In genomic region chr20:50292324-50293243, GRCh38 we compare ENCODE assay signal across 8 cellular contexts.
DNase-seq lines count a peak whose midpoint lies in the region; ATAC-seq and TF ChIP-seq lines count a peak whose summit lies in the region.

No MANE protein-coding gene starts in this region.

- ATAC-seq in thoracic aorta (ENCODE audit: insufficient number of reproducible peaks, low FRiP score, low read depth), result peak; percentile 90
- no peak for ATAC-seq in HG03354 (IDR thresholded peaks at IDR 0.05; ENCODE audit: poor library complexity, severe bottlenecking, unreplicated experiment)
- no peak for ATAC-seq in GM21528 (IDR thresholded peaks at IDR 0.05; ENCODE audit: low FRiP score, unreplicated experiment)

- TF ChIP-seq POLR2A in erythroblast (IDR thresholded peaks at IDR 0.05; ENCODE audit: low read length), result no peak

- in situ Hi-C loops in SK-MEL-5 (cut with HindIII; ENCODE audit: low pct_unique_long_range_greater_than_20kb, low sequenced_read_pairs), result no loop called here

- H3K4me3 ChIP-seq in mucosa of rectum (ENCODE audit: low read length in 2 of 2) (no peak overlapping the region), thoracic aorta (no peak overlapping the region)

- peak overlapping the region in 1 of 2 donors; percentile 6 for H3K9ac ChIP-seq in mucosa of rectum (ENCODE audit: low read depth in 1 of 2, low read length in 2 of 2)

- H3K27ac ChIP-seq in mucosa of rectum (ENCODE audit: low read depth in 2 of 2, low read length in 2 of 2) (peak overlapping the region; percentile 55 to 77), thoracic aorta (peak overlapping the region; percentile 62 to 71)

- DNase-seq in DMS53 (lab: John Stamatoyannopoulos, UW) (peak; percentile 71), DMS53 treated with DMSO at 0.1 percent for 48 hours (lab: John Stamatoyannopoulos, UW; ENCODE audit: unreplicated experiment) (no peak), SK-MEL-5 (ENCODE audit: low read depth, low spot score) (peak; percentile 55), erythroblast (lab: John Stamatoyannopoulos, UW) (peak; percentile 98 to 99), thoracic aorta (ENCODE audit: low spot score) (peak; percentile 87)

- H3K36me3 ChIP-seq in mucosa of rectum (ENCODE audit: control insufficient read depth in 2 of 2, insufficient read depth in 2 of 2, low read length in 2 of 2), result no peaks in the 10 kb centered on the region
- H3K36me3 ChIP-seq in thoracic aorta, result no peaks in the 10 kb centered on the region

- H3K4me1 ChIP-seq in mucosa of rectum (ENCODE audit: control insufficient read depth in 2 of 2, insufficient read depth in 2 of 2, low read length in 2 of 2) (peaks cover 6 to 11% of the 10 kb centered on the region in 2 donors), thoracic aorta (ENCODE audit: control insufficient read depth in 1 of 2, low read depth in 2 of 2) (peaks cover 13 to 15% of the 10 kb centered on the region in 2 donors)

- H3K27me3 ChIP-seq in mucosa of rectum (ENCODE audit: control insufficient read depth in 2 of 2, insufficient read depth in 2 of 2, low read length in 2 of 2), result no peaks in the 10 kb centered on the region
- no peaks in the 10 kb centered on the region for H3K27me3 ChIP-seq in thoracic aorta (replicated peaks; ENCODE audit: insufficient read depth)

- no peaks in the 10 kb centered on the region for H3K9me3 ChIP-seq in mucosa of rectum (ENCODE audit: control insufficient read depth in 2 of 2, low read length in 2 of 2)
- H3K9me3 ChIP-seq in thoracic aorta, result no peaks in the 10 kb centered on the region

- no peak for TF ChIP-seq CTCF in thoracic aorta (IDR thresholded peaks at IDR 0.05)
